In genomic region chr5:115386657-115387056, GRCh38 we compare ENCODE assay signal across 21 cellular contexts.
"Had no signal": no experiment of that assay in that cellular context is flagged by ENCODE, and none has a peak within 500 bp of the region (broad histone marks: within the 10 kb centered on the region; RNA-seq: fewer than 3 reads in every experiment).

No MANE protein-coding gene starts in this region.

- ATAC-seq: effector memory CD8-positive, alpha-beta T cell; foreskin keratinocyte; left colon; left ventricle myocardium superior; natural killer cell treated with Interleukin-12 subunit alpha and Interleukin-12 subunit beta and Interleukin-15 and Interleukin-18, amount 100 ng/mL, for 72 hours; right cardiac atrium had no signal

- H3K27ac Mint-ChIP-seq: dendritic cell treated with granulocyte-macrophage colony-stimulating factor and Interleukin-4, amounts not matched to agents 40 ng/mL and 50 ng/mL, for 4 days; effector memory CD8-positive, alpha-beta T cell; natural killer cell treated with Interleukin-12 subunit alpha and Interleukin-12 subunit beta and Interleukin-15 and Interleukin-18, amount 100 ng/mL, for 72 hours; neural progenitor cell had no signal

- DNase-seq: effector memory CD8-positive, alpha-beta T cell; foreskin keratinocyte; head of caudate nucleus; left colon; left ventricle myocardium superior; mesenchymal stem cell; midbrain; nucleus accumbens; ovary; right cardiac atrium; small intestine; stimulated activated CD4-positive, alpha-beta T cell treated with anti-CD3 and anti-CD28 coated beads, Interleukin-12 subunit alpha, Interleukin-12 subunit beta, amount 100 ng/mL, for 4 hours; stimulated activated CD4-positive, alpha-beta T cell treated with anti-CD3 and anti-CD28 coated beads, Interleukin-2, amount 100 ng/mL, for 48 hours; stimulated activated naive CD4-positive, alpha-beta T cell treated with Interleukin-2 at 50 U/mL for 16 hours; trophoblast cell had no signal

- H3K4me3 Mint-ChIP-seq: dendritic cell treated with granulocyte-macrophage colony-stimulating factor and Interleukin-4, amounts not matched to agents 40 ng/mL and 50 ng/mL, for 4 days; effector memory CD8-positive, alpha-beta T cell; natural killer cell treated with Interleukin-12 subunit alpha and Interleukin-12 subunit beta and Interleukin-15 and Interleukin-18, amount 100 ng/mL, for 72 hours; neural progenitor cell had no signal

- H2AFZ ChIP-seq: hepatocyte, neural progenitor cell had no signal

- H3K36me3 ChIP-seq: neural progenitor cell, ovary had no signal

- H3K9ac ChIP-seq: neural progenitor cell had no signal

- FAIRE-seq: small intestine had no signal

- H3K36me3 Mint-ChIP-seq: natural killer cell treated with Interleukin-12 subunit alpha and Interleukin-12 subunit beta and Interleukin-15 and Interleukin-18, amount 100 ng/mL, for 72 hours; neural progenitor cell had no signal

- H3K79me2 ChIP-seq: hepatocyte had no signal

- H3K27me3 Mint-ChIP-seq: effector memory CD8-positive, alpha-beta T cell had no signal

- H3K27me3 ChIP-seq: foreskin keratinocyte, hepatocyte, neural progenitor cell, ovary had no signal

- H3K9me3 ChIP-seq: ovary had no signal

- H3K27ac ChIP-seq: epithelial cell of prostate, foreskin keratinocyte, hepatocyte, neural progenitor cell, ovary had no signal

- H3K4me3 ChIP-seq: hepatocyte, lung, neural progenitor cell, ovary had no signal

- H3K4me1 ChIP-seq: foreskin keratinocyte, neural progenitor cell had no signal

- H3K4me2 ChIP-seq: hepatocyte, neural progenitor cell had no signal

- H3K9me3 Mint-ChIP-seq: dendritic cell treated with granulocyte-macrophage colony-stimulating factor and Interleukin-4, amounts not matched to agents 40 ng/mL and 50 ng/mL, for 4 days; effector memory CD8-positive, alpha-beta T cell; natural killer cell treated with Interleukin-12 subunit alpha and Interleukin-12 subunit beta and Interleukin-15 and Interleukin-18, amount 100 ng/mL, for 72 hours; neural progenitor cell had no signal
